Comparison of ENCODE assay signal across 9 cellular contexts in genomic region chr1:218345673-218346390, GRCh38. TPM values are rescaled to one million over a fixed set of nuclear protein-coding genes. Genes with fewer than 3 reads are reported as not detected.
DNase-seq lines count a peak whose midpoint lies in the region; ATAC-seq, FAIRE-seq and TF ChIP-seq lines count a peak whose summit lies in the region.
"Had no signal": no experiment of that assay in that cellular context is flagged by ENCODE, and none has a peak within 500 bp of the region (broad histone marks: within the 10 kb centered on the region; RNA-seq: fewer than 3 reads in every experiment).

No MANE protein-coding gene starts in this region.

- H3K9me3 ChIP-seq in PC-9 (ENCODE audit: insufficient read depth, low read depth), result no peaks in the 10 kb centered on the region
- no peaks in the 10 kb centered on the region for H3K9me3 ChIP-seq in GM12878 (replicated peaks; ENCODE audit: control insufficient read depth, insufficient read depth, low read length)
- no peaks in the 10 kb centered on the region for H3K9me3 ChIP-seq in iPS-20b (ENCODE audit: insufficient read depth, low read depth, low read length)
- no peaks in the 10 kb centered on the region for H3K9me3 ChIP-seq in sigmoid colon

- CTCF ChIA-PET in PC-9 (lab: Charles Lee) (interaction anchor here (0.6 kb wide), 1 partner anchor 1221 kb away, joined by 5 read pairs; no protein-coding TSS in a partner anchor), GM12878 (lab: Yijun Ruan, JAX) (no interaction called here)

- SMC1A ChIA-PET in GM12878 (lab: Charles Lee; ENCODE audit: uncharacterized antibody, unreplicated experiment), result no interaction called here

- H3K27me3 ChIP-seq in PC-9 (ENCODE audit: insufficient read depth, low read depth) (no peaks in the 10 kb centered on the region), GM12878 (replicated peaks in 1 of 2; ENCODE audit: control insufficient read depth in 2 of 2, insufficient read depth in 2 of 2, low read length in 1 of 2) (peaks cover 3 to 21% of the 10 kb centered on the region in 2 experiments), iPS-20b (ENCODE audit: insufficient read depth, low read length) (peaks cover 50% of the 10 kb centered on the region), sigmoid colon (no peaks in the 10 kb centered on the region)

- BruUV-seq in PC-9 (replicated peaks; lab: Mats Ljungman, UMichigan) (no TSS peak), GM12878 (replicated peaks; lab: Mats Ljungman, UMichigan) (no TSS peak)

- H4K20me1 ChIP-seq in PC-9 (ENCODE audit: insufficient read depth) (no peaks in the 10 kb centered on the region), GM12878 (ENCODE audit: control insufficient read depth, insufficient read depth) (no peaks in the 10 kb centered on the region)

- peaks cover 40% of the 10 kb centered on the region for H3K4me1 ChIP-seq in PC-9 (replicated peaks; ENCODE audit: insufficient read depth)
- peaks cover 4% of the 10 kb centered on the region for H3K4me1 ChIP-seq in GM12878 (ENCODE audit: control insufficient read depth, insufficient read depth, low read length)
- peaks cover 11% of the 10 kb centered on the region; the same call in 1 of the 2 replicates for H3K4me1 ChIP-seq in iPS-20b (ENCODE audit: insufficient read depth, low read length)
- H3K4me1 ChIP-seq in sigmoid colon, result peaks cover 0 to 44% (median 26%) of the 10 kb centered on the region in 4 donors

- in situ Hi-C loops in GM12878 (cut with MboI), result loop anchor here (10.0 kb wide), 2 partner anchors 1219 to 1469 kb away; no protein-coding TSS in a partner anchor

- peaks cover 28% of the 10 kb centered on the region for H3F3A ChIP-seq in PC-9 (ENCODE audit: insufficient read depth, low read depth)

- TF ChIP-seq POLR2A in GM12878 (IDR thresholded peaks at IDR 0.05; ENCODE audit: low read depth, low read length) (no peak), sigmoid colon (IDR thresholded peaks at IDR 0.05) (peak in 1 of 2 donors; percentile 8)

- ATAC-seq in GM21390 (IDR thresholded peaks at IDR 0.05; ENCODE audit: unreplicated experiment), result peak; percentile 61
- peak; percentile 72 for ATAC-seq in HG03571 (IDR thresholded peaks at IDR 0.05; ENCODE audit: unreplicated experiment)
- peak; percentile 90 for ATAC-seq in GM12878

- H3K79me2 ChIP-seq in PC-9 (ENCODE audit: low read depth) (peaks cover 69% of the 10 kb centered on the region), GM12878 (ENCODE audit: control insufficient read depth, insufficient read depth, low read length) (no peaks in the 10 kb centered on the region)

- TF ChIP-seq EP300 in GM12878 (IDR thresholded peaks at IDR 0.05; ENCODE audit: borderline replicate concordance in 1 of 2, control insufficient read depth in 1 of 2, low read depth in 2 of 2, low read length in 2 of 2) (no peak), sigmoid colon (IDR thresholded peaks at IDR 0.05) (peak in 1 of 4 donors; percentile 1)

- H3K9ac ChIP-seq in GM12878 (ENCODE audit: control insufficient read depth, insufficient read depth, low read length) (peak overlapping the region; percentile 48; the same call in 1 of the 2 replicates), iPS-20b (ENCODE audit: low read depth, low read length) (peak overlapping the region; percentile 35; the same call in 1 of the 2 replicates)

- RAD21 ChIA-PET in GM12878 (lab: Charles Lee; ENCODE audit: unreplicated experiment), result no interaction called here

- FAIRE-seq in GM12878 (lab: Jason Lieb, UNC), result no peak
- FAIRE-seq: colon had no signal

- TF ChIP-seq RAD21 in GM12878 (IDR thresholded peaks at IDR 0.05; ENCODE audit: insufficient read depth, low read depth, low read length), result no peak

- TF ChIP-seq CTCF in PC-9 (conservative IDR thresholded peaks at IDR 0.05) (no peak), GM12878 (IDR thresholded peaks at IDR 0.05 in 2 of 3, conservative IDR thresholded peaks at IDR 0.05 in 1 of 3; ENCODE audit: control insufficient read depth in 2 of 3, extremely low read depth in 1 of 3, insufficient read depth in 1 of 3, low read depth in 3 of 3, low read length in 3 of 3) (no peak), sigmoid colon (IDR thresholded peaks at IDR 0.05) (no peak)

- DNase-seq in ELR (ENCODE audit: low read depth) (peak; percentile 81), PC-9 (peak; percentile 51 to 64), GM12878 (ENCODE audit: low read depth, low spot score) (no peak), sigmoid colon (peak; percentile 90), OCI-M2 (lab: John Stamatoyannopoulos, UW; ENCODE audit: unreplicated experiment) (no peak)

- H3K27ac ChIP-seq in PC-9 (peak overlapping the region; percentile 85), GM12878 (ENCODE audit: control insufficient read depth, insufficient read depth) (no peak overlapping the region), iPS-20b (ENCODE audit: low read length) (no peak overlapping the region), sigmoid colon (peak overlapping the region; percentile 87 to 96 (median 90))

- H3K4me2 ChIP-seq in PC-9, result peak overlapping the region; percentile 91
- H3K4me2 ChIP-seq in GM12878 (ENCODE audit: control insufficient read depth, insufficient read depth), result peak overlapping the region; percentile 98

- H2AFZ ChIP-seq in PC-9 (peak overlapping the region; percentile 82), GM12878 (ENCODE audit: control insufficient read depth, low read depth, low read length) (peak overlapping the region; percentile 68)

- no peaks in the 10 kb centered on the region for H3K9me2 ChIP-seq in PC-9 (ENCODE audit: insufficient read depth)

- intact Hi-C loops in PC-9 (cut with micrococcal nuclease; ENCODE audit: unreplicated experiment), result loop anchor here (1.0 to 5.0 kb wide), 8 partner anchors 34 to 826 kb away; partner anchors contain the start of gene LYPLAL1
- intact Hi-C loops in GM12878 (cut with micrococcal nuclease; ENCODE audit: unreplicated experiment), result loop anchor here (5.0 kb wide), 1 partner anchor 1221 kb away; no protein-coding TSS in a partner anchor
- intact Hi-C loops in sigmoid colon (cut with DNase I), result loop anchor here (5.0 to 10.0 kb wide), 5 partner anchors 56 to 949 kb away; partner anchors contain the start of gene LYPLAL1

- POLR2A ChIA-PET in PC-9 (lab: Charles Lee; ENCODE audit: unreplicated experiment) (interaction anchor here (0.5 to 2.0 kb wide), 19 partner anchors 31 to 721 kb away, joined by 3 to 40 read pairs (median 5); no protein-coding TSS in a partner anchor), GM12878 (lab: Charles Lee) (no interaction called here)

- no peaks in the 10 kb centered on the region for H3K36me3 ChIP-seq in PC-9 (ENCODE audit: low read depth)
- no peaks in the 10 kb centered on the region for H3K36me3 ChIP-seq in GM12878 (ENCODE audit: control insufficient read depth in 2 of 2, insufficient read depth in 2 of 2, low read length in 1 of 2)
- H3K36me3 ChIP-seq in iPS-20b (ENCODE audit: insufficient read depth, low read depth, low read length), result no peaks in the 10 kb centered on the region
- no peaks in the 10 kb centered on the region for H3K36me3 ChIP-seq in sigmoid colon

- H3K4me3 ChIP-seq in PC-9 (peak overlapping the region; percentile 98), GM12878 (peak overlapping the region; percentile 67), iPS-20b (ENCODE audit: low read length) (peak overlapping the region; percentile 75), sigmoid colon (peak overlapping the region; percentile 66 to 78 (median 70))

- WGBS in GM12878 (ENCODE audit: insufficient coverage, insufficient replicate concordance, low lambda C conversion rate, missing lambda C conversion rate), result under 1% methylated on average over 58 of the region's 64 CpGs
- 0 to 1% methylated on average over 64 of the region's 64 CpGs for WGBS in sigmoid colon, 2 donors

TF ChIP-seq in GM12878, 131 proteins besides CTCF, POLR2A, EP300 and RAD21:
- peak; percentile 54 to 60; a peak in 2 of 4 replicates for TF ChIP-seq BHLHE40 (IDR thresholded peaks at IDR 0.05; ENCODE audit: borderline replicate concordance in 1 of 2, low read depth in 2 of 2, low read length in 1 of 2)
- 0 out of 2 replicates have a peak, but pooled peaks have one; percentile 19 for TF ChIP-seq CREM (IDR thresholded peaks at IDR 0.05; ENCODE audit: low read depth)
- TF ChIP-seq SREBF2 (IDR thresholded peaks at IDR 0.05; ENCODE audit: low read length), result no peak
- 0 out of 2 replicates have a peak, but pooled peaks have one; percentile 23 for TF ChIP-seq IKZF1 (conservative IDR thresholded peaks at IDR 0.05)

RNA-seq across cellular contexts. Expression of gene TGFB2, which starts 0.7 kb away (rescaled TPM):
- 65.7 and 74.3 TPM in 2 replicates for total RNA-seq in PC-9 (2021)
- not detected in 2 replicates for total RNA-seq in GM12878 (2013; cell fraction: nucleolus; rRNA removed)
- 0.16 TPM in 1 of 2 replicates, not detected in the other for total RNA-seq in GM12878 (2014; rRNA removed)
- 0.04 and 0.18 TPM in 2 replicates for total RNA-seq in GM12878 (2014; rRNA removed; fragmentation: Illumina TruSeq; extraction: Trizol)
- total RNA-seq in GM12878 (2021), result 0.35 TPM in 1 of 2 replicates, not detected in the other
- polyA plus RNA-seq in GM12878 (2011; ENCODE audit: low read depth), result not detected
- 0.03 TPM in 2 replicates for polyA plus RNA-seq in GM12878 (2011; rRNA removed)
- polyA plus RNA-seq in GM12878 (2011; cell fraction: cytosol; rRNA removed), result not detected in 2 replicates
- polyA plus RNA-seq in GM12878 (2011; cell fraction: nucleus; rRNA removed), result 0.03 and 0.04 TPM in 2 replicates
- polyA plus RNA-seq in GM12878 (2012), result not detected in 2 replicates
- polyA plus RNA-seq in GM12878 (2014; fragmentation: Illumina TruSeq; extraction: Trizol), result 0.03 TPM in 1 of 2 replicates, not detected in the other
- polyA plus RNA-seq in GM12878 (2014; fragmentation: Nextera tagmentation; extraction: Ambion mirVana), result not detected
- not detected in 2 replicates for polyA plus RNA-seq in GM12878 (2014; rRNA removed)
- under 1 TPM in 1 of 2 experiments, not detected in 1; 0.11 TPM for polyA plus RNA-seq in GM12878 (2016; fragmentation: Nextera tagmentation; extraction: Ambion mirVana)
- not detected in 2 replicates for polyA minus RNA-seq in GM12878 (2011; rRNA and poly(A)+ RNA removed)
- polyA minus RNA-seq in GM12878 (2011; cell fraction: cytosol; rRNA and poly(A)+ RNA removed), result not detected in 2 replicates
- under 0.01 and 0.29 TPM in 2 replicates for polyA minus RNA-seq in GM12878 (2011; cell fraction: nucleus; rRNA and poly(A)+ RNA removed)
- total RNA-seq in sigmoid colon, result 10 to 100 TPM in 1 of 4 donors, 1 to 10 TPM in 3; 6.3 to 11.8 (median 7.7) TPM
- polyA plus RNA-seq in sigmoid colon, result under 1 TPM; 0.23 to 0.60 (median 0.38) TPM

Comparison
In these comparisons a context has a peak if more than half of its experiments do, and no peak if none do; other contexts are left out.
1. DNase-seq: peak in ELR (single experiment), PC-9 (2 of 2) and sigmoid colon (single experiment); none in GM12878 (single experiment) and OCI-M2 (single experiment).
2. H3K27ac ChIP-seq: peak in PC-9 (single experiment) and sigmoid colon (4 of 4); none in GM12878 (single experiment) and iPS-20b (single experiment).
3. RNA of gene TGFB2, which starts 0.7 kb away (total RNA-seq): 65.7 to 74.3 TPM in PC-9 and 6.3 to 11.8 TPM in sigmoid colon; 0.04 to 0.35 TPM in GM12878; every median in the first group is over 4 times any median in the second.
4. Peak in every context shown above with its lines, with median percentiles within 50 percentile points of each other: ATAC-seq and H3K4me3 ChIP-seq.